Comparison of ENCODE assay signal across 9 cellular contexts in genomic region chr16:81261049-81261648, GRCh38. TPM values are rescaled to one million over a fixed set of nuclear protein-coding genes. Genes with fewer than 3 reads are reported as not detected.
DNase-seq lines count a peak whose midpoint lies in the region; ATAC-seq and TF ChIP-seq lines count a peak whose summit lies in the region.
"Had no signal": no experiment of that assay in that cellular context is flagged by ENCODE, and none has a peak within 500 bp of the region (broad histone marks: within the 10 kb centered on the region; RNA-seq: fewer than 3 reads in every experiment).

No MANE protein-coding gene starts in this region.

- no peak overlapping the region for H3K27ac ChIP-seq in CD8-positive, alpha-beta T cell (ENCODE audit: low read depth, low read length)

- H3K36me3 Mint-ChIP-seq in CD8-positive, alpha-beta T cell = no peaks in the 10 kb centered on the region
- H3K36me3 Mint-ChIP-seq in activated naive CD4-positive, alpha-beta T cell treated with anti-CD3 and anti-CD28 coated beads, Interleukin-2, amount 10 ng/mL, durations not matched to agents 7 days and 5 days = no peaks in the 10 kb centered on the region
- H3K36me3 Mint-ChIP-seq: stimulated activated naive B cell treated with anti-CD40 and anti-IgM and Interleukin-4, amounts not matched to agents 10 μg/mL and 1 μg/mL and 100 μg/mL, for 72 hours had no signal

- no peaks in the 10 kb centered on the region for H3K4me1 Mint-ChIP-seq in CD8-positive, alpha-beta T cell (ENCODE audit: low read depth)
- H3K4me1 Mint-ChIP-seq in activated naive CD4-positive, alpha-beta T cell treated with anti-CD3 and anti-CD28 coated beads, Interleukin-2, amount 10 ng/mL, durations not matched to agents 7 days and 5 days = no peaks in the 10 kb centered on the region

- CTCF ChIA-PET in CD8-positive, alpha-beta T cell (lab: Charles Lee) = interaction anchor here (0.6 to 2.0 kb wide), 9 partner anchors 9 to 609 kb away, joined by 3 to 10 read pairs (median 4); no protein-coding TSS in a partner anchor
- CTCF ChIA-PET in activated naive CD4-positive, alpha-beta T cell treated with anti-CD3 and anti-CD28 coated beads, Interleukin-2, amount 10 ng/mL, durations not matched to agents 7 days and 5 days (lab: Charles Lee) = interaction anchor here (0.6 to 2.2 kb wide), 16 partner anchors 9 to 613 kb away, joined by 3 to 8 read pairs (median 3); no protein-coding TSS in a partner anchor

- H3K27me3 Mint-ChIP-seq in CD8-positive, alpha-beta T cell (ENCODE audit: low read depth) = peaks cover 5% of the 10 kb centered on the region
- peaks cover 8% of the 10 kb centered on the region for H3K27me3 Mint-ChIP-seq in activated naive CD4-positive, alpha-beta T cell treated with anti-CD3 and anti-CD28 coated beads, Interleukin-2, amount 10 ng/mL, durations not matched to agents 7 days and 5 days

- no peaks in the 10 kb centered on the region for H3K9me3 ChIP-seq in CD8-positive, alpha-beta T cell (ENCODE audit: low read length)

- H3K4me3 ChIP-seq in CD8-positive, alpha-beta T cell (ENCODE audit: low read depth, low read length) = no peak overlapping the region

- peak; percentile 58 for TF ChIP-seq CTCF in CD8-positive, alpha-beta T cell (IDR thresholded peaks at IDR 0.05)
- peak; percentile 67 for TF ChIP-seq CTCF in LNCAP (IDR thresholded peaks at IDR 0.05)

- peak in 1 of 7 experiments; percentile 12 for DNase-seq in CD8-positive, alpha-beta T cell
- peak; percentile 38 for DNase-seq in activated naive CD4-positive, alpha-beta T cell treated with anti-CD3 and anti-CD28 coated beads, Interleukin-2, amount 10 ng/mL, durations not matched to agents 7 days and 5 days
- DNase-seq in lung microvascular endothelial cell (ENCODE audit: low read depth in 2 of 2) (peak; percentile 42 to 46), RKO (ENCODE audit: low spot score) (no peak), NCI-H1092 (lab: John Stamatoyannopoulos, UW) (no peak), NCI-H2029 (lab: John Stamatoyannopoulos, UW) (no peak)
- DNase-seq: stimulated activated naive B cell treated with anti-CD40 and anti-IgM and Interleukin-4, amounts not matched to agents 10 μg/mL and 1 μg/mL and 100 μg/mL, for 72 hours had no signal

- no peak overlapping the region for H3K27ac Mint-ChIP-seq in CD8-positive, alpha-beta T cell
- H3K27ac Mint-ChIP-seq in activated naive CD4-positive, alpha-beta T cell treated with anti-CD3 and anti-CD28 coated beads, Interleukin-2, amount 10 ng/mL, durations not matched to agents 7 days and 5 days = peak overlapping the region; percentile 30
- H3K27ac Mint-ChIP-seq: stimulated activated naive B cell treated with anti-CD40 and anti-IgM and Interleukin-4, amounts not matched to agents 10 μg/mL and 1 μg/mL and 100 μg/mL, for 72 hours had no signal

- intact Hi-C loops in CD8-positive, alpha-beta T cell (cut with DNase I, micrococcal nuclease) = loop anchor here in 1 of 2 experiments (1.0 to 5.0 kb wide), 2 partner anchors 461 to 477 kb away; no protein-coding TSS in a partner anchor

- H3K9me3 Mint-ChIP-seq in CD8-positive, alpha-beta T cell = no peaks in the 10 kb centered on the region
- no peaks in the 10 kb centered on the region for H3K9me3 Mint-ChIP-seq in activated naive CD4-positive, alpha-beta T cell treated with anti-CD3 and anti-CD28 coated beads, Interleukin-2, amount 10 ng/mL, durations not matched to agents 7 days and 5 days

- H3K36me3 ChIP-seq in CD8-positive, alpha-beta T cell (ENCODE audit: insufficient read depth, low read length) = no peaks in the 10 kb centered on the region

- H3K4me1 ChIP-seq in CD8-positive, alpha-beta T cell (ENCODE audit: insufficient read depth, low read length) = no peaks in the 10 kb centered on the region

- POLR2A ChIA-PET in CD8-positive, alpha-beta T cell (lab: Charles Lee) = no interaction called here

- ATAC-seq in CD8-positive, alpha-beta T cell = no peak
- ATAC-seq in GM19395 (IDR thresholded peaks at IDR 0.05; ENCODE audit: unreplicated experiment) = no peak

- no peaks in the 10 kb centered on the region for H3K27me3 ChIP-seq in CD8-positive, alpha-beta T cell (ENCODE audit: insufficient read depth, low read length)

- H3K4me3 Mint-ChIP-seq in CD8-positive, alpha-beta T cell = no peak overlapping the region
- H3K4me3 Mint-ChIP-seq in activated naive CD4-positive, alpha-beta T cell treated with anti-CD3 and anti-CD28 coated beads, Interleukin-2, amount 10 ng/mL, durations not matched to agents 7 days and 5 days = no peak overlapping the region
- H3K4me3 Mint-ChIP-seq: stimulated activated naive B cell treated with anti-CD40 and anti-IgM and Interleukin-4, amounts not matched to agents 10 μg/mL and 1 μg/mL and 100 μg/mL, for 72 hours had no signal

RNA-seq across cellular contexts. Expression of gene BCO1, which starts 22.7 kb away (rescaled TPM):
- not detected for total RNA-seq in CD8-positive, alpha-beta T cell
- under 0.01 TPM in 1 of 2 replicates, not detected in the other for total RNA-seq in lung microvascular endothelial cell

RNA-seq across cellular contexts. Expression of gene GAN, which starts 53.6 kb away (rescaled TPM):
- 1 to 10 TPM; 8.7 to 9.4 TPM for total RNA-seq in CD8-positive, alpha-beta T cell
- total RNA-seq in lung microvascular endothelial cell = 4.4 and 5.0 TPM in 2 replicates

Comparison
In these comparisons a context has a peak if more than half of its experiments do, and no peak if none do; other contexts are left out.
1. DNase-seq: peak in activated naive CD4-positive, alpha-beta T cell treated with anti-CD3 and anti-CD28 coated beads, Interleukin-2, amount 10 ng/mL, durations not matched to agents 7 days and 5 days (single experiment) and lung microvascular endothelial cell (2 of 2); none in RKO (single experiment), NCI-H1092 (single experiment) and NCI-H2029 (single experiment).